In the genomic region with DNA sequence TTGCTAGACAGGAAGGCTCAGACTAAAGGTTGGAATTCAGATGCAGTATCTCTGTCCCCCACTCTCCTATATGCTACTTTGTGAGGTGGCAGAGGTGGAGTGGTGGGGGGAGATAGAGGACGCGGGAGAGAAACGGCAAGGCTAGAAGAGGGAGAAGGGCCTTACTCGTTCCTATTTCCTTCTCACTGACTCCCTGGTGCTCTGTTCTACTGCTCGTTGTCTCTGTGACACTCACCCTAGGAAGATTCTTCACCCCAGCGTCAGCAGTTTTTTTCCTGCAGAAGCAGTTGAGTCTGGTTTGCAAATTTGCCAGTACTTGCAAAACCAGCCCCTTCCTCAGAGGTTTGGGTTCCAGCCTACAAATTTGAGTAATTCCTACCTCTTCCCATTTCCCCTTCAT, we compare ENCODE assay signal across 1 cellular context.
TF ChIP-seq lines count a peak whose summit lies in the region.

No MANE protein-coding gene starts in this region.

TF ChIP-seq in WTC11, 78 proteins besides CTCF, POLR2A, EP300 and RAD21 (continued from another document):
- TF ChIP-seq, protein P1, sequence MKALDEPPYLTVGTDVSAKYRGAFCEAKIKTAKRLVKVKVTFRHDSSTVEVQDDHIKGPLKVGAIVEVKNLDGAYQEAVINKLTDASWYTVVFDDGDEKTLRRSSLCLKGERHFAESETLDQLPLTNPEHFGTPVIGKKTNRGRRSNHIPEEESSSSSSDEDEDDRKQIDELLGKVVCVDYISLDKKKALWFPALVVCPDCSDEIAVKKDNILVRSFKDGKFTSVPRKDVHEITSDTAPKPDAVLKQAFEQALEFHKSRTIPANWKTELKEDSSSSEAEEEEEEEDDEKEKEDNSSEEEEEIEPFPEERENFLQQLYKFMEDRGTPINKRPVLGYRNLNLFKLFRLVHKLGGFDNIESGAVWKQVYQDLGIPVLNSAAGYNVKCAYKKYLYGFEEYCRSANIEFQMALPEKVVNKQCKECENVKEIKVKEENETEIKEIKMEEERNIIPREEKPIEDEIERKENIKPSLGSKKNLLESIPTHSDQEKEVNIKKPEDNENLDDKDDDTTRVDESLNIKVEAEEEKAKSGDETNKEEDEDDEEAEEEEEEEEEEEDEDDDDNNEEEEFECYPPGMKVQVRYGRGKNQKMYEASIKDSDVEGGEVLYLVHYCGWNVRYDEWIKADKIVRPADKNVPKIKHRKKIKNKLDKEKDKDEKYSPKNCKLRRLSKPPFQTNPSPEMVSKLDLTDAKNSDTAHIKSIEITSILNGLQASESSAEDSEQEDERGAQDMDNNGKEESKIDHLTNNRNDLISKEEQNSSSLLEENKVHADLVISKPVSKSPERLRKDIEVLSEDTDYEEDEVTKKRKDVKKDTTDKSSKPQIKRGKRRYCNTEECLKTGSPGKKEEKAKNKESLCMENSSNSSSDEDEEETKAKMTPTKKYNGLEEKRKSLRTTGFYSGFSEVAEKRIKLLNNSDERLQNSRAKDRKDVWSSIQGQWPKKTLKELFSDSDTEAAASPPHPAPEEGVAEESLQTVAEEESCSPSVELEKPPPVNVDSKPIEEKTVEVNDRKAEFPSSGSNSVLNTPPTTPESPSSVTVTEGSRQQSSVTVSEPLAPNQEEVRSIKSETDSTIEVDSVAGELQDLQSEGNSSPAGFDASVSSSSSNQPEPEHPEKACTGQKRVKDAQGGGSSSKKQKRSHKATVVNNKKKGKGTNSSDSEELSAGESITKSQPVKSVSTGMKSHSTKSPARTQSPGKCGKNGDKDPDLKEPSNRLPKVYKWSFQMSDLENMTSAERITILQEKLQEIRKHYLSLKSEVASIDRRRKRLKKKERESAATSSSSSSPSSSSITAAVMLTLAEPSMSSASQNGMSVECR (CRISPR knock-in tag; IDR thresholded peaks at IDR 0.05; ENCODE audit: borderline replicate concordance) = no peak
- TF ChIP-seq MYBL2 (CRISPR knock-in tag; IDR thresholded peaks at IDR 0.05) (no peak), PRRX2 (CRISPR knock-in tag; IDR thresholded peaks at IDR 0.05) (no peak), ZNF219 (CRISPR knock-in tag; IDR thresholded peaks at IDR 0.05; ENCODE audit: borderline replicate concordance) (no peak)
TF ChIP-seq in WTC11: peak in this region for 0.
